ENCODE assay signal across 1 cellular context in genomic region chr11:117019871-117020270, GRCh38.
TF ChIP-seq lines count a peak whose summit lies in the region.

No MANE protein-coding gene starts in this region.

TF ChIP-seq in SK-N-SH treated with all-trans-retinoic acid at 6 μM for 48 hours, 23 proteins besides CTCF, POLR2A, EP300 and RAD21 (continued from another document):
- no peak for TF ChIP-seq CSDC2 (CRISPR knock-in tag; IDR thresholded peaks at IDR 0.05)
- TF ChIP-seq SNAI2 (CRISPR knock-in tag; IDR thresholded peaks at IDR 0.05), result no peak
TF ChIP-seq in SK-N-SH treated with all-trans-retinoic acid at 6 μM for 48 hours: peak in this region for 0.
